Comparison of ENCODE assay signal across 8 cellular contexts in genomic region chr16:828891-829290, GRCh38. TPM values are rescaled to one million over a fixed set of nuclear protein-coding genes. Genes with fewer than 3 reads are reported as not detected.
"Had no signal": no experiment of that assay in that cellular context is flagged by ENCODE, and none has a peak within 500 bp of the region (broad histone marks: within the 10 kb centered on the region; RNA-seq: fewer than 3 reads in every experiment).

No MANE protein-coding gene starts in this region.

- H2AFZ ChIP-seq: GM23338 had no signal

- DNase-seq: H9, HCEC 1CT, IMR-90, KG1 had no signal

- H3K4me3 ChIP-seq: GM23338, K562 had no signal

- ATAC-seq: GM23338, K562 had no signal

- H3K4me2 ChIP-seq: GM23338 had no signal

RNA-seq across cellular contexts. Expression of gene GNG13, which starts 28.4 kb away (rescaled TPM):
- total RNA-seq: GM23338, H1, H9, HT-29, IMR-90, K562 had no signal
- polyA plus RNA-seq: H1, IMR-90, K562 had no signal
